In genomic region chr14:63443988-63444387, GRCh38 we compare ENCODE assay signal across 23 cellular contexts.
DNase-seq lines count a peak whose midpoint lies in the region; ATAC-seq, FAIRE-seq and TF ChIP-seq lines count a peak whose summit lies in the region.
"Had no signal": no experiment of that assay in that cellular context is flagged by ENCODE, and none has a peak within 500 bp of the region (broad histone marks: within the 10 kb centered on the region; RNA-seq: fewer than 3 reads in every experiment).

No MANE protein-coding gene starts in this region.

- peaks cover 7% of the 10 kb centered on the region for H3K4me1 ChIP-seq in right cardiac atrium (ENCODE audit: control insufficient read depth, insufficient read depth, low read length)
- H3K4me1 ChIP-seq: BLaER1 had no signal

- no peaks in the 10 kb centered on the region for H3K9me3 ChIP-seq in right cardiac atrium (ENCODE audit: control insufficient read depth, low read length)
- H3K9me3 ChIP-seq: A549, BLaER1 had no signal

- POLR2A ChIA-PET in WTC11 (lab: Charles Lee), result no interaction called here

- H3K36me3 Mint-ChIP-seq in WTC11 (peaks cover 12% of the 10 kb centered on the region), mesothelial cell of epicardium (peaks cover 21% of the 10 kb centered on the region)

- peak; percentile 92 for FAIRE-seq in urothelium cell line (lab: Jason Lieb, UNC)
- FAIRE-seq: A549, GM12891 had no signal

- H3K4me1 Mint-ChIP-seq in WTC11 (peaks cover 6% of the 10 kb centered on the region), mesothelial cell of epicardium (peaks cover 37% of the 10 kb centered on the region)

- H3K27ac ChIP-seq in right cardiac atrium (ENCODE audit: low read length), result no peak overlapping the region
- H3K27ac ChIP-seq: A549, BLaER1, HL-60, KMS-11 had no signal

- no peaks in the 10 kb centered on the region for H3K27me3 ChIP-seq in right cardiac atrium (ENCODE audit: control insufficient read depth, insufficient read depth)
- H3K27me3 ChIP-seq: BLaER1 had no signal

- TF ChIP-seq CTCF in WTC11 (IDR thresholded peaks at IDR 0.05) (no peak), mesothelial cell of epicardium (IDR thresholded peaks at IDR 0.05; ENCODE audit: unreplicated experiment) (no peak)

- H3K27ac Mint-ChIP-seq in WTC11 (peak overlapping the region; percentile 9), mesothelial cell of epicardium (peak overlapping the region; percentile 70)
- H3K27ac Mint-ChIP-seq: GM23338 had no signal

- CTCF ChIA-PET in WTC11 (lab: Charles Lee), result interaction anchor here (0.9 kb wide), 1 partner anchor 55 kb away, joined by 3 read pairs; no protein-coding TSS in a partner anchor

- H3K4me3 Mint-ChIP-seq in WTC11, result no peak overlapping the region
- H3K4me3 Mint-ChIP-seq in mesothelial cell of epicardium, result no peak overlapping the region
- H3K4me3 Mint-ChIP-seq: GM23338 had no signal

- WGBS in right cardiac atrium, result 75% methylated on average over 3 of the region's 3 CpGs

- intact Hi-C loops in right cardiac atrium (cut with DNase I) (no loop called here), Right ventricle myocardium inferior (cut with DNase I) (no loop called here)

- peak; percentile 37 to 45 for ATAC-seq in right cardiac atrium
- no peak for ATAC-seq in Right ventricle myocardium inferior
- no peak for ATAC-seq in WTC11
- no peak for ATAC-seq in GM18511 (IDR thresholded peaks at IDR 0.05; ENCODE audit: unreplicated experiment)
- ATAC-seq: A549, GM23338 had no signal

- H3K4me3 ChIP-seq in right cardiac atrium (ENCODE audit: low read length), result no peak overlapping the region
- H3K4me3 ChIP-seq: A549, BLaER1, GM23338 had no signal

- peaks cover 5% of the 10 kb centered on the region for H3K9me3 Mint-ChIP-seq in WTC11
- no peaks in the 10 kb centered on the region for H3K9me3 Mint-ChIP-seq in mesothelial cell of epicardium
- H3K9me3 Mint-ChIP-seq: CD4-positive, alpha-beta memory T cell; GM23338 had no signal

- no peak for DNase-seq in right cardiac atrium
- no peak for DNase-seq in Right ventricle myocardium inferior (ENCODE audit: missing footprints)
- no peak for DNase-seq in WTC11 (ENCODE audit: low spot score)
- no peak for DNase-seq in mesothelial cell of epicardium (ENCODE audit: low spot score in 2 of 2, unreplicated experiment in 2 of 2)
- DNase-seq in urothelium cell line (ENCODE audit: low spot score), result no peak
- DNase-seq in NCI-H2107 (lab: John Stamatoyannopoulos, UW), result no peak
- no peak for DNase-seq in NCI-H446 (lab: John Stamatoyannopoulos, UW)
- DNase-seq: CD4-positive, alpha-beta memory T cell; DND-41; HCEC 1CT; NCI-H1105; NCI-H146; NCI-H2029 treated with DMSO at 0.1 percent for 48 hours; NCI-H345; NCI-H526 treated with DMSO at 0.1 percent for 48 hours; SHP77 had no signal

- H3K27me3 Mint-ChIP-seq in WTC11 (ENCODE audit: low read depth) (no peaks in the 10 kb centered on the region), mesothelial cell of epicardium (ENCODE audit: low read depth) (no peaks in the 10 kb centered on the region)
- H3K27me3 Mint-ChIP-seq: CD4-positive, alpha-beta memory T cell had no signal

TF ChIP-seq in WTC11, 78 proteins besides CTCF, POLR2A, EP300 and RAD21:
- TF ChIP-seq ELF4 (CRISPR knock-in tag; IDR thresholded peaks at IDR 0.05; ENCODE audit: low read depth) (no peak), ZNF317 (CRISPR knock-in tag; IDR thresholded peaks at IDR 0.05; ENCODE audit: borderline replicate concordance, low read depth) (no peak)

Comparison
In these comparisons a context has a peak if more than half of its experiments do, and no peak if none do; other contexts are left out.
1. ATAC-seq: peak in right cardiac atrium (2 of 2); none in Right ventricle myocardium inferior (single experiment), WTC11 (single experiment) and GM18511 (single experiment).